ENCODE assay signal across 28 cellular contexts in genomic region chr16:77132051-77132618, GRCh38.
"Had no signal": no experiment of that assay in that cellular context is flagged by ENCODE, and none has a peak within 500 bp of the region (broad histone marks: within the 10 kb centered on the region; RNA-seq: fewer than 3 reads in every experiment).

No MANE protein-coding gene starts in this region.

- H3K4me1 ChIP-seq: colonic mucosa, esophagus muscularis mucosa, esophagus squamous epithelium, foreskin keratinocyte, gastrocnemius medialis, gastroesophageal sphincter, heart left ventricle, heart right ventricle had no signal

- H3K36me3 ChIP-seq: colonic mucosa, esophagus muscularis mucosa, esophagus squamous epithelium, gastrocnemius medialis, gastroesophageal sphincter, heart left ventricle, heart right ventricle had no signal

- H3K9me3 ChIP-seq: colonic mucosa, esophagus squamous epithelium, gastrocnemius medialis had no signal

- H3K27me3 ChIP-seq: colonic mucosa, esophagus muscularis mucosa, esophagus squamous epithelium, foreskin keratinocyte, gastrocnemius medialis, gastroesophageal sphincter, heart left ventricle, heart right ventricle, hepatocyte had no signal

- FAIRE-seq: endometrium, endothelial cell of umbilical vein, frontal cortex had no signal

- H3K79me2 ChIP-seq: hepatocyte had no signal

- H3K4me2 ChIP-seq: hepatocyte had no signal

- H3K4me3 ChIP-seq: colonic mucosa, coronary artery, dorsolateral prefrontal cortex, esophagus muscularis mucosa, esophagus squamous epithelium, gastrocnemius medialis, gastroesophageal sphincter, heart left ventricle, heart right ventricle, hepatocyte had no signal

- H3K27ac ChIP-seq: colonic mucosa, coronary artery, dorsolateral prefrontal cortex, epithelial cell of prostate, esophagus muscularis mucosa, esophagus squamous epithelium, foreskin keratinocyte, gastrocnemius medialis, gastroesophageal sphincter, heart left ventricle, heart right ventricle, hepatocyte had no signal

- H2AFZ ChIP-seq: hepatocyte had no signal

- ATAC-seq: effector memory CD8-positive, alpha-beta T cell; esophagus mucosa; foreskin keratinocyte; gastrocnemius medialis; gastroesophageal sphincter; heart left ventricle; heart right ventricle had no signal

- DNase-seq: colonic mucosa; cortex of kidney; dermis blood vessel endothelial cell; dorsolateral prefrontal cortex; effector CD4-positive, alpha-beta T cell; effector CD8-positive, alpha-beta T cell; effector memory CD4-positive, alpha-beta T cell; effector memory CD8-positive, alpha-beta T cell; endodermal cell; erythroblast; esophagus squamous epithelium; foreskin fibroblast; foreskin keratinocyte; foreskin melanocyte; gastrocnemius medialis; glutamatergic neuron; head of caudate nucleus; heart left ventricle; heart right ventricle had no signal
